In genomic region chr11:1607901-1608300, GRCh38 we compare ENCODE assay signal across 14 cellular contexts. TPM values are rescaled to one million over a fixed set of nuclear protein-coding genes. Genes with fewer than 3 reads are reported as not detected.
DNase-seq lines count a peak whose midpoint lies in the region; FAIRE-seq and TF ChIP-seq lines count a peak whose summit lies in the region.
"Not testable (repeated sequence)": the region's sequence is repeated elsewhere in the genome, so short reads cannot be mapped to it uniquely, and the experiment has no call there.
"Had no signal": no experiment of that assay in that cellular context is flagged by ENCODE, and none has a peak within 500 bp of the region (broad histone marks: within the 10 kb centered on the region; RNA-seq: fewer than 3 reads in every experiment).

No MANE protein-coding gene starts in this region.

- POLR2A ChIA-PET in HEK293 (lab: Yijun Ruan, JAX), result not testable (repeated sequence)

- H3K4me1 ChIP-seq in BLaER1 treated with 17β-estradiol and CSF1 and Interleukin-3, amounts not matched to agents 10 nM and 100 nM, result peaks cover 6 to 27% (median 11%) of the 10 kb centered on the region in 10 experiments; a peak in 17 of 20 replicates
- not testable (repeated sequence) for H3K4me1 ChIP-seq in HEK293 (ENCODE audit: control insufficient read depth, insufficient read depth, low read length); NT2/D1 (ENCODE audit: insufficient read depth, insufficient read length); kidney (ENCODE audit: control insufficient read depth in 1 of 2, insufficient read depth in 1 of 2, low read depth in 1 of 2, low read length in 2 of 2); neural progenitor cell; spleen

- intact Hi-C loops in kidney (cut with DNase I); spleen (cut with DNase I; ENCODE audit: low total_unique reads): not testable (repeated sequence)

- not testable (repeated sequence) for H3F3A ChIP-seq in neural progenitor cell (ENCODE audit: low read depth)

- H3K79me2 ChIP-seq in neural progenitor cell (ENCODE audit: low read depth), result not testable (repeated sequence)

- not testable (repeated sequence) for H3K9me3 Mint-ChIP-seq in neural progenitor cell

- FAIRE-seq in kidney (lab: Jason Lieb, UNC), result not testable (repeated sequence)

- peaks cover 17% of the 10 kb centered on the region for H3K4me1 Mint-ChIP-seq in neural progenitor cell

- H3K9me3 ChIP-seq in BLaER1 treated with 17β-estradiol and CSF1 and Interleukin-3, amounts not matched to agents 10 nM and 100 nM (replicated peaks in 1 of 11), result peaks cover 3 to 14% (median 11%) of the 10 kb centered on the region in 11 experiments; a peak in 10 of 22 replicates
- not testable (repeated sequence) for H3K9me3 ChIP-seq in HEK293 (ENCODE audit: control insufficient read depth, insufficient read depth, low read depth, low read length); NT2/D1 (ENCODE audit: insufficient read depth, low read length); kidney (ENCODE audit: control insufficient read depth in 1 of 2, low read length in 2 of 2); neural progenitor cell (ENCODE audit: low read depth); spleen

- H3K36me3 ChIP-seq in BLaER1 treated with 17β-estradiol and CSF1 and Interleukin-3, amounts not matched to agents 10 nM and 100 nM; HEK293 (ENCODE audit: control insufficient read depth in 2 of 2, insufficient read depth in 1 of 2, low read length in 2 of 2); NT2/D1 (ENCODE audit: insufficient read depth, insufficient read length, low read length); kidney (ENCODE audit: control insufficient read depth in 1 of 2, insufficient read depth in 2 of 2, low read length in 2 of 2); neural progenitor cell; spleen: not testable (repeated sequence)

- H3K9ac ChIP-seq in BLaER1 treated with 17β-estradiol and CSF1 and Interleukin-3, amounts not matched to agents 10 nM and 100 nM; kidney (ENCODE audit: low read length in 2 of 2); neural progenitor cell: not testable (repeated sequence)
- peak overlapping the region; percentile 10 for H3K9ac ChIP-seq in NT2/D1 (ENCODE audit: insufficient read length, low read depth)

- TF ChIP-seq POLR2A in spleen (IDR thresholded peaks at IDR 0.05), result not testable (repeated sequence)

- H4K20me1 ChIP-seq in BLaER1 treated with 17β-estradiol and CSF1 and Interleukin-3, amounts not matched to agents 10 nM and 100 nM; neural progenitor cell (ENCODE audit: low read depth): not testable (repeated sequence)

- H3K27ac Mint-ChIP-seq in neural progenitor cell, result not testable (repeated sequence)

- not testable (repeated sequence) for H3K27me3 Mint-ChIP-seq in neural progenitor cell (ENCODE audit: insufficient read depth, low read depth)

- H3K27me3 ChIP-seq in BLaER1 treated with 17β-estradiol and CSF1 and Interleukin-3, amounts not matched to agents 10 nM and 100 nM, result not testable (repeated sequence)
- H3K27me3 ChIP-seq in NT2/D1 (ENCODE audit: insufficient read depth, insufficient read length), result peaks cover 30% of the 10 kb centered on the region
- peaks cover 15% of the 10 kb centered on the region for H3K27me3 ChIP-seq in neural progenitor cell
- peaks cover 0 to 40% (median 0%) of the 10 kb centered on the region in 7 donors for H3K27me3 ChIP-seq in spleen (replicated peaks in 1 of 7)

- H3K4me3 ChIP-seq in BLaER1 treated with 17β-estradiol and CSF1 and Interleukin-3, amounts not matched to agents 10 nM and 100 nM; HEK293 (ENCODE audit: low read depth, low read length); NT2/D1 (ENCODE audit: insufficient read length, low read depth); kidney (ENCODE audit: low read length in 2 of 2); neural progenitor cell; spleen: not testable (repeated sequence)

- CTCF ChIA-PET in HEK293 (lab: Yijun Ruan, JAX), result interaction anchor here (2.0 kb wide), 1 partner anchor 61 kb away, joined by 5 read pairs; no protein-coding TSS in a partner anchor

- H2AFZ ChIP-seq in neural progenitor cell (replicated peaks), result not testable (repeated sequence)

- TF ChIP-seq CTCF in HEK293 (tag by site-specific recombination; IDR thresholded peaks at IDR 0.05); kidney (IDR thresholded peaks at IDR 0.05; ENCODE audit: borderline replicate concordance, extremely low read depth, insufficient read depth); neural progenitor cell (IDR thresholded peaks at IDR 0.05); spleen (IDR thresholded peaks at IDR 0.05 in 8 of 11, conservative IDR thresholded peaks at IDR 0.05 in 3 of 11): not testable (repeated sequence)

- peak overlapping the region in 7 of 11 experiments; percentile 10 to 28 (median 23); a peak in 6 of 22 replicates for H3K4me2 ChIP-seq in BLaER1 treated with 17β-estradiol and CSF1 and Interleukin-3, amounts not matched to agents 10 nM and 100 nM
- peak overlapping the region; percentile 49 for H3K4me2 ChIP-seq in neural progenitor cell

- DNase-seq in NT2/D1 (ENCODE audit: low read depth, low spot score); neural progenitor cell (ENCODE audit: low spot score): not testable (repeated sequence)
- DNase-seq in kidney (peak; percentile 52), spleen (peak; percentile 43)

- not testable (repeated sequence) for H3K27ac ChIP-seq in BLaER1 treated with 17β-estradiol and CSF1 and Interleukin-3, amounts not matched to agents 10 nM and 100 nM; HEK293 (ENCODE audit: extremely low read depth, low read depth, low read length); kidney (ENCODE audit: low read depth in 2 of 2, low read length in 2 of 2); neural progenitor cell; spleen

- 52 to 68% (median 54%) methylated on average over 3 to 5 of the region's 5 CpGs; no CpG with 5 or more reads in 1 of the 5 donors for WGBS in spleen, 5 donors

- H3K4me3 Mint-ChIP-seq in neural progenitor cell, result not testable (repeated sequence)

- H3K36me3 Mint-ChIP-seq in neural progenitor cell, result not testable (repeated sequence)

TF ChIP-seq in HEK293, 187 proteins besides CTCF, POLR2A, EP300 and RAD21:
- TF ChIP-seq GLIS1 (tag by site-specific recombination; IDR thresholded peaks at IDR 0.05), result peak; percentile 53

RNA-seq across cellular contexts. Expression of gene KRTAP5-3, which starts 0.4 kb away (rescaled TPM):
- not detected for total RNA-seq in kidney
- not detected for polyA plus RNA-seq in kidney (ENCODE audit: insufficient read depth, low read depth, low replicate concordance)
- not detected in 2 replicates for total RNA-seq in neural progenitor cell (ENCODE audit: low replicate concordance)
- total RNA-seq in spleen, result not detected
- not detected for polyA plus RNA-seq in spleen
- total RNA-seq: A673; Caco-2; Calu3; CD4-positive, alpha-beta memory T cell; CD4-positive, CD25-positive, alpha-beta regulatory T cell; CD8-positive, alpha-beta memory T cell had no signal
- polyA plus RNA-seq: AG04450; CD14-positive monocyte; CD4-positive, alpha-beta memory T cell; CD4-positive, CD25-positive, alpha-beta regulatory T cell; CD8-positive, alpha-beta memory T cell had no signal

RNA-seq across cellular contexts. Expression of gene KRTAP5-2, which starts 9.8 kb away (rescaled TPM):
- total RNA-seq in kidney (not detected), neural progenitor cell (ENCODE audit: low replicate concordance) (not detected in 2 replicates), spleen (not detected)
- polyA plus RNA-seq in kidney (ENCODE audit: insufficient read depth, low read depth, low replicate concordance) (not detected), spleen (not detected)
- total RNA-seq: A673; Caco-2; Calu3; CD4-positive, alpha-beta memory T cell; CD8-positive, alpha-beta memory T cell had no signal
- polyA plus RNA-seq: AG04450; CD14-positive monocyte; CD4-positive, alpha-beta memory T cell; CD4-positive, CD25-positive, alpha-beta regulatory T cell had no signal

RNA-seq across cellular contexts. Expression of gene KRTAP5-4, which starts 14.0 kb away (rescaled TPM):
- total RNA-seq in kidney (not detected), neural progenitor cell (ENCODE audit: low replicate concordance) (not detected in 2 replicates), spleen (not detected)
- polyA plus RNA-seq in kidney (ENCODE audit: insufficient read depth, low read depth, low replicate concordance) (not detected), spleen (not detected)
- total RNA-seq: A673; Caco-2; Calu3; CD4-positive, alpha-beta memory T cell; CD4-positive, CD25-positive, alpha-beta regulatory T cell; CD8-positive, alpha-beta memory T cell had no signal
- polyA plus RNA-seq: AG04450; CD14-positive monocyte; CD4-positive, alpha-beta memory T cell; CD4-positive, CD25-positive, alpha-beta regulatory T cell; CD8-positive, alpha-beta memory T cell had no signal

RNA-seq across cellular contexts. Expression of gene KRTAP5-5, which starts 21.7 kb away (rescaled TPM):
- total RNA-seq in kidney, result not detected
- not detected for polyA plus RNA-seq in kidney (ENCODE audit: insufficient read depth, low read depth, low replicate concordance)
- total RNA-seq in neural progenitor cell (ENCODE audit: low replicate concordance), result not detected in 2 replicates
- not detected for total RNA-seq in spleen
- not detected for polyA plus RNA-seq in spleen
- total RNA-seq: A673; Caco-2; Calu3; CD4-positive, alpha-beta memory T cell; CD4-positive, CD25-positive, alpha-beta regulatory T cell; CD8-positive, alpha-beta memory T cell had no signal
- polyA plus RNA-seq: AG04450; CD14-positive monocyte; CD4-positive, alpha-beta memory T cell; CD4-positive, CD25-positive, alpha-beta regulatory T cell; CD8-positive, alpha-beta memory T cell had no signal

RNA-seq across cellular contexts. Expression of gene KRTAP5-1, which starts 22.8 kb away (rescaled TPM):
- total RNA-seq in kidney, result not detected
- polyA plus RNA-seq in kidney (ENCODE audit: insufficient read depth, low read depth, low replicate concordance), result not detected
- not detected in 2 replicates for total RNA-seq in neural progenitor cell (ENCODE audit: low replicate concordance)
- not detected for total RNA-seq in spleen
- polyA plus RNA-seq in spleen, result not detected
- total RNA-seq: A673; Caco-2; Calu3; CD4-positive, alpha-beta memory T cell; CD4-positive, CD25-positive, alpha-beta regulatory T cell; CD8-positive, alpha-beta memory T cell had no signal
- polyA plus RNA-seq: AG04450; CD14-positive monocyte; CD4-positive, CD25-positive, alpha-beta regulatory T cell; CD8-positive, alpha-beta memory T cell had no signal
